In genomic region chr17:28334176-28334575, GRCh38 we compare ENCODE assay signal across 8 cellular contexts. TPM values are rescaled to one million over a fixed set of nuclear protein-coding genes. Genes with fewer than 3 reads are reported as not detected.
DNase-seq lines count a peak whose midpoint lies in the region; ATAC-seq and TF ChIP-seq lines count a peak whose summit lies in the region.

No MANE protein-coding gene starts in this region.

- peak overlapping the region; percentile 75 for H3K9ac ChIP-seq in mucosa of stomach (ENCODE audit: low read length)

- no peak for ATAC-seq in HG03159 (IDR thresholded peaks at IDR 0.05; ENCODE audit: unreplicated experiment)
- no peak for ATAC-seq in HG02973 (IDR thresholded peaks at IDR 0.05; ENCODE audit: unreplicated experiment)
- ATAC-seq in GM21528 (IDR thresholded peaks at IDR 0.05; ENCODE audit: low FRiP score, unreplicated experiment) = no peak

- CTCF ChIA-PET in AG04449 (lab: Yijun Ruan, JAX) = interaction anchor here (1.1 to 1.9 kb wide), 4 partner anchors 8 to 81 kb away, joined by 3 to 7 read pairs (median 4); partner anchors contain the start of gene POLDIP2

- POLR2A ChIA-PET in AG04449 (lab: Yijun Ruan, JAX) = interaction anchor here (2.6 kb wide), 1 partner anchor 12 kb away, joined by 55 read pairs; no protein-coding TSS in a partner anchor

- no peak for TF ChIP-seq CTCF in AG04449 (IDR thresholded peaks at IDR 0.05; ENCODE audit: insufficient read depth, low read length, missing control alignments)
- no peak for TF ChIP-seq CTCF in astrocyte of the spinal cord (IDR thresholded peaks at IDR 0.05; ENCODE audit: low read depth, low read length)
- TF ChIP-seq CTCF in GM20000 (IDR thresholded peaks at IDR 0.05; ENCODE audit: extremely low read depth, missing control alignments) = no peak

- H3K4me3 ChIP-seq in AG04449 (ENCODE audit: low read depth, low read length) (peak overlapping the region; percentile 83), astrocyte of the spinal cord (ENCODE audit: low read depth, low read length) (peak overlapping the region; percentile 70), mucosa of stomach (ENCODE audit: low read length) (peak overlapping the region; percentile 86)
- H3K4me3 ChIP-seq in Jurkat, Clone E6-1 (ENCODE audit: low read length) = peak overlapping the region; percentile 94

- no peaks in the 10 kb centered on the region for H3K27me3 ChIP-seq in mucosa of stomach (ENCODE audit: control insufficient read depth, insufficient read depth, low read length)

- H3K36me3 ChIP-seq in mucosa of stomach (ENCODE audit: control insufficient read depth, insufficient read depth, low read length) = peaks cover 13% of the 10 kb centered on the region

- DNase-seq in AG04449 (ENCODE audit: low read depth, low spot score) (no peak), astrocyte of the spinal cord (ENCODE audit: low read depth, low spot score) (no peak), GM20000 (ENCODE audit: low spot score) (no peak)
- no peak for DNase-seq in Jurkat, Clone E6-1 (ENCODE audit: low read depth, low spot score)

- no peaks in the 10 kb centered on the region for H3K9me3 ChIP-seq in mucosa of stomach (ENCODE audit: control insufficient read depth, low read length)

- in situ Hi-C loops in astrocyte of the spinal cord (cut with HindIII; ENCODE audit: low sequenced_read_pairs) = no loop called here

- H3K4me1 ChIP-seq in mucosa of stomach (ENCODE audit: control insufficient read depth, insufficient read depth, low read length) = peaks cover 19% of the 10 kb centered on the region

RNA-seq across cellular contexts. Expression of gene IFT20, which starts 1.1 kb away (rescaled TPM):
- polyA plus RNA-seq in Jurkat, Clone E6-1 (2012; ENCODE audit: insufficient read depth, insufficient read length) = 18.7 TPM

RNA-seq across cellular contexts. Expression of gene TNFAIP1, which starts 1.4 kb away (rescaled TPM):
- polyA plus RNA-seq in Jurkat, Clone E6-1 (2012; ENCODE audit: insufficient read depth, insufficient read length) = 16.3 TPM

RNA-seq across cellular contexts. Expression of gene TMEM97, which starts 15.2 kb away (rescaled TPM):
- 109 TPM for polyA plus RNA-seq in Jurkat, Clone E6-1 (2012; ENCODE audit: insufficient read depth, insufficient read length)

RNA-seq across cellular contexts. Expression of gene POLDIP2, which starts 23.2 kb away (rescaled TPM):
- polyA plus RNA-seq in Jurkat, Clone E6-1 (2012; ENCODE audit: insufficient read depth, insufficient read length) = 112 TPM

RNA-seq across cellular contexts. Expression of gene SEBOX, which starts 30.8 kb away (rescaled TPM):
- polyA plus RNA-seq in Jurkat, Clone E6-1 (2012; ENCODE audit: insufficient read depth, insufficient read length) = not detected
